In genomic region chr7:75657866-75658265, GRCh38 we compare ENCODE assay signal across 26 cellular contexts.
"Had no signal": no experiment of that assay in that cellular context is flagged by ENCODE, and none has a peak within 500 bp of the region (broad histone marks: within the 10 kb centered on the region; RNA-seq: fewer than 3 reads in every experiment).

No MANE protein-coding gene starts in this region.

- H3K27me3 Mint-ChIP-seq: activated CD4-positive, alpha-beta memory T cell treated with anti-CD3 and anti-CD28 coated beads, Interleukin-2, amount 10 ng/mL, durations not matched to agents 7 days and 5 days; activated CD4-positive, alpha-beta T cell treated with anti-CD3 and anti-CD28 coated beads, Interleukin-2, amount 10 ng/mL, durations not matched to agents 24 days and 14 days; activated naive CD8-positive, alpha-beta T cell treated with anti-CD3 and anti-CD28 coated beads, Interleukin-2, amount 50 U/mL, for 24 hours; naive B cell; stimulated activated naive CD8-positive, alpha-beta T cell treated with anti-CD3 and anti-CD28 coated beads, Interleukin-15, Interleukin-2, amounts not matched to agents 100 ng/mL and 50 ng/mL, for 24 hours; type B pancreatic cell had no signal

- H3K27ac ChIP-seq: body of pancreas, cardiac muscle cell, hepatocyte, suprapubic skin had no signal

- H3K36me3 Mint-ChIP-seq: naive B cell, type B pancreatic cell had no signal

- H3K27me3 ChIP-seq: body of pancreas, cardiac muscle cell, esophagus muscularis mucosa, hepatocyte, suprapubic skin had no signal

- H3K4me1 ChIP-seq: body of pancreas, esophagus muscularis mucosa, suprapubic skin had no signal

- H3K9me3 Mint-ChIP-seq: activated CD4-positive, alpha-beta memory T cell treated with anti-CD3 and anti-CD28 coated beads, Interleukin-2, amount 10 ng/mL, durations not matched to agents 7 days and 5 days; activated CD4-positive, alpha-beta T cell treated with anti-CD3 and anti-CD28 coated beads, Interleukin-2, amount 10 ng/mL, durations not matched to agents 24 days and 14 days; activated naive CD8-positive, alpha-beta T cell treated with anti-CD3 and anti-CD28 coated beads, Interleukin-2, amount 50 U/mL, for 24 hours; activated T-cell treated with anti-CD3 and anti-CD28 coated beads, Interleukin-2, amount 50 U/mL, for 72 hours; immature natural killer cell; naive B cell; neural crest cell; stimulated activated naive CD8-positive, alpha-beta T cell treated with anti-CD3 and anti-CD28 coated beads, Interleukin-15, Interleukin-2, amounts not matched to agents 100 ng/mL and 50 ng/mL, for 24 hours; type B pancreatic cell had no signal

- H3K9me3 ChIP-seq: body of pancreas, esophagus muscularis mucosa, mucosa of descending colon, SK-N-SH, suprapubic skin had no signal

- H3K36me3 ChIP-seq: cardiac muscle cell had no signal

- H3K27ac Mint-ChIP-seq: activated CD4-positive, alpha-beta memory T cell treated with anti-CD3 and anti-CD28 coated beads, Interleukin-2, amount 10 ng/mL, durations not matched to agents 7 days and 5 days; activated CD4-positive, alpha-beta T cell treated with anti-CD3 and anti-CD28 coated beads, Interleukin-2, amount 10 ng/mL, durations not matched to agents 24 days and 14 days; activated naive CD8-positive, alpha-beta T cell treated with anti-CD3 and anti-CD28 coated beads, Interleukin-2, amount 50 U/mL, for 24 hours; activated T-cell treated with anti-CD3 and anti-CD28 coated beads, Interleukin-2, amount 50 U/mL, for 72 hours; stimulated activated naive CD8-positive, alpha-beta T cell treated with anti-CD3 and anti-CD28 coated beads, Interleukin-15, Interleukin-2, amounts not matched to agents 100 ng/mL and 50 ng/mL, for 24 hours; type B pancreatic cell had no signal

- H3K4me3 ChIP-seq: body of pancreas, cardiac muscle cell, esophagus muscularis mucosa, hepatocyte, mucosa of descending colon, suprapubic skin had no signal

- DNase-seq: activated CD4-positive, alpha-beta memory T cell treated with anti-CD3 and anti-CD28 coated beads, Interleukin-2, amount 10 ng/mL, durations not matched to agents 7 days and 5 days; activated CD4-positive, alpha-beta T cell treated with anti-CD3 and anti-CD28 coated beads, Interleukin-2, amount 10 ng/mL, durations not matched to agents 24 days and 14 days; activated gamma-delta T cell; activated naive CD4-positive, alpha-beta T cell treated with anti-CD3 and anti-CD28 coated beads, Interleukin-2, amount 50 U/mL, for 16 hours; activated naive CD8-positive, alpha-beta T cell treated with anti-CD3 and anti-CD28 coated beads, Interleukin-2, amount 50 U/mL, for 24 hours; activated T-cell treated with anti-CD3 and anti-CD28 coated beads, Interleukin-2, amount 50 U/mL, for 72 hours; body of pancreas; glutamatergic neuron; immature natural killer cell; left ventricle myocardium superior; mesendoderm; mucosa of descending colon; naive B cell; occipital lobe; retina; SK-N-SH; stimulated activated CD4-positive, alpha-beta T cell treated with anti-CD3 and anti-CD28 coated beads, Interleukin-12 subunit alpha, Interleukin-12 subunit beta, amount 100 ng/mL, for 4 hours; stimulated activated CD4-positive, alpha-beta T cell treated with anti-CD3 and anti-CD28 coated beads, Interleukin-4, amount 100 ng/mL, for 4 hours; T-helper 2 cell had no signal

- ATAC-seq: activated naive CD8-positive, alpha-beta T cell treated with anti-CD3 and anti-CD28 coated beads, Interleukin-2, amount 50 U/mL, for 24 hours; activated T-cell treated with anti-CD3 and anti-CD28 coated beads, Interleukin-2, amount 50 U/mL, for 72 hours; body of pancreas; left ventricle myocardium superior; mucosa of descending colon had no signal

- H3K4me3 Mint-ChIP-seq: activated CD4-positive, alpha-beta memory T cell treated with anti-CD3 and anti-CD28 coated beads, Interleukin-2, amount 10 ng/mL, durations not matched to agents 7 days and 5 days; activated CD4-positive, alpha-beta T cell treated with anti-CD3 and anti-CD28 coated beads, Interleukin-2, amount 10 ng/mL, durations not matched to agents 24 days and 14 days; activated naive CD8-positive, alpha-beta T cell treated with anti-CD3 and anti-CD28 coated beads, Interleukin-2, amount 50 U/mL, for 24 hours; activated T-cell treated with anti-CD3 and anti-CD28 coated beads, Interleukin-2, amount 50 U/mL, for 72 hours; immature natural killer cell; neural crest cell; stimulated activated naive CD8-positive, alpha-beta T cell treated with anti-CD3 and anti-CD28 coated beads, Interleukin-15, Interleukin-2, amounts not matched to agents 100 ng/mL and 50 ng/mL, for 24 hours; type B pancreatic cell had no signal

- H3K4me1 Mint-ChIP-seq: activated CD4-positive, alpha-beta T cell treated with anti-CD3 and anti-CD28 coated beads, Interleukin-2, amount 10 ng/mL, durations not matched to agents 24 days and 14 days; immature natural killer cell had no signal
